ENCODE assay signal across 1 cellular context in genomic region chr20:44180814-44181213, GRCh38.
A peak's percentile ranks its signal among the peaks of the same experiment; 100 is the strongest.
TF ChIP-seq lines count a peak whose summit lies in the region.

No MANE protein-coding gene starts in this region.

TF ChIP-seq in HepG2, 621 proteins besides CTCF, POLR2A, EP300 and RAD21:
- 0 out of 2 replicates have a peak, but pooled peaks have one; percentile 27 for TF ChIP-seq MAZ (IDR thresholded peaks at IDR 0.05; ENCODE audit: borderline replicate concordance, low read depth, low read length)
- no peak for TF ChIP-seq MAZ (CRISPR knock-in tag; IDR thresholded peaks at IDR 0.05; ENCODE audit: low read depth)
- no peak for TF ChIP-seq ZBTB40 (IDR thresholded peaks at IDR 0.05)
- peak; percentile 27; the same call in 1 of the 2 replicates for TF ChIP-seq ZBTB40 (CRISPR knock-in tag; IDR thresholded peaks at IDR 0.05)
- no peak for TF ChIP-seq ASH2L (IDR thresholded peaks at IDR 0.05; ENCODE audit: insufficient read length, low read depth, low read length)
